Comparison of ENCODE assay signal across 1 cellular context in genomic region chr4:185839204-185839712, GRCh38.
A peak's percentile ranks its signal among the peaks of the same experiment; 100 is the strongest.
TF ChIP-seq lines count a peak whose summit lies in the region.

No MANE protein-coding gene starts in this region.

TF ChIP-seq in HEK293, 187 proteins besides CTCF, POLR2A, EP300 and RAD21 (continued from another document and continues in another):
- TF ChIP-seq ZNF488 (tag by site-specific recombination; IDR thresholded peaks at IDR 0.05) (no peak), ZNF132 (tag by site-specific recombination; IDR thresholded peaks at IDR 0.05; ENCODE audit: borderline replicate concordance) (no peak), ZNF621 (tag by site-specific recombination; IDR thresholded peaks at IDR 0.05) (no peak), PATZ1 (tag by site-specific recombination; IDR thresholded peaks at IDR 0.05) (no peak), ZNF148 (tag by site-specific recombination; IDR thresholded peaks at IDR 0.05; ENCODE audit: borderline replicate concordance) (no peak), ZNF362 (tag by site-specific recombination; IDR thresholded peaks at IDR 0.05) (no peak), ZBTB49 (tag by site-specific recombination; IDR thresholded peaks at IDR 0.05; ENCODE audit: low read depth) (no peak), REST (tag by site-specific recombination; IDR thresholded peaks at IDR 0.05) (no peak), ZNF433 (tag by site-specific recombination; IDR thresholded peaks at IDR 0.05; ENCODE audit: low read depth) (no peak), ZFP69B (tag by site-specific recombination; IDR thresholded peaks at IDR 0.05) (no peak), ZNF146 (tag by site-specific recombination; IDR thresholded peaks at IDR 0.05) (no peak), YY2 (tag by site-specific recombination; IDR thresholded peaks at IDR 0.05) (no peak), ZNF211 (tag by site-specific recombination; IDR thresholded peaks at IDR 0.05; ENCODE audit: low read depth) (no peak), OVOL3 (tag by site-specific recombination; IDR thresholded peaks at IDR 0.05) (no peak), ZNF561 (tag by site-specific recombination; IDR thresholded peaks at IDR 0.05; ENCODE audit: borderline replicate concordance) (peak; percentile 60), SETDB1 (IDR thresholded peaks at IDR 0.05; ENCODE audit: insufficient read length, low read length) (no peak), PRDM6 (tag by site-specific recombination; IDR thresholded peaks at IDR 0.05) (peak; percentile 82), ZNF624 (tag by site-specific recombination; IDR thresholded peaks at IDR 0.05) (no peak), AEBP2 (tag by site-specific recombination; IDR thresholded peaks at IDR 0.05; ENCODE audit: borderline replicate concordance) (no peak), ZNF426 (tag by site-specific recombination; IDR thresholded peaks at IDR 0.05) (no peak), ZNF18 (tag by site-specific recombination; IDR thresholded peaks at IDR 0.05) (no peak), ZNF239 (tag by site-specific recombination; IDR thresholded peaks at IDR 0.05) (no peak), ZNF121 (tag by site-specific recombination; IDR thresholded peaks at IDR 0.05) (no peak), ZNF354C (tag by site-specific recombination; IDR thresholded peaks at IDR 0.05; ENCODE audit: borderline replicate concordance, low read depth) (no peak), BCL11B (tag by site-specific recombination; IDR thresholded peaks at IDR 0.05; ENCODE audit: low read depth) (no peak), TRIM28 (IDR thresholded peaks at IDR 0.05; ENCODE audit: borderline replicate concordance, low read length) (no peak), ZNF610 (tag by site-specific recombination; IDR thresholded peaks at IDR 0.05; ENCODE audit: borderline replicate concordance) (no peak), ZNF585B (tag by site-specific recombination; IDR thresholded peaks at IDR 0.05) (no peak), ZNF558 (tag by site-specific recombination; IDR thresholded peaks at IDR 0.05) (no peak), ZNF19 (tag by site-specific recombination; IDR thresholded peaks at IDR 0.05; ENCODE audit: low read depth) (no peak), ZNF169 (tag by site-specific recombination; IDR thresholded peaks at IDR 0.05) (no peak), ZNF530 (tag by site-specific recombination; IDR thresholded peaks at IDR 0.05; ENCODE audit: low read depth) (no peak), ZNF670 (tag by site-specific recombination; IDR thresholded peaks at IDR 0.05; ENCODE audit: low read depth) (no peak), ZFP41 (tag by site-specific recombination; IDR thresholded peaks at IDR 0.05; ENCODE audit: borderline replicate concordance) (no peak), ZSCAN4 (tag by site-specific recombination; IDR thresholded peaks at IDR 0.05) (no peak), ZXDB (tag by site-specific recombination; IDR thresholded peaks at IDR 0.05) (peak; percentile 25; the same call in 1 of the 2 replicates), ZNF112 (tag by site-specific recombination; IDR thresholded peaks at IDR 0.05) (no peak), ZSCAN16 (tag by site-specific recombination; IDR thresholded peaks at IDR 0.05) (no peak), ZEB2 (tag by site-specific recombination; IDR thresholded peaks at IDR 0.05) (peak; percentile 41; the same call in 1 of the 2 replicates), ZSCAN18 (tag by site-specific recombination; IDR thresholded peaks at IDR 0.05) (no peak), FEZF1 (tag by site-specific recombination; IDR thresholded peaks at IDR 0.05) (no peak), ZNF221 (tag by site-specific recombination; IDR thresholded peaks at IDR 0.05; ENCODE audit: borderline replicate concordance) (no peak)
